In genomic region chr13:114059946-114060860, GRCh38 we compare ENCODE assay signal across 11 cellular contexts.
DNase-seq lines count a peak whose midpoint lies in the region; ATAC-seq and TF ChIP-seq lines count a peak whose summit lies in the region.
"Had no signal": no experiment of that assay in that cellular context is flagged by ENCODE, and none has a peak within 500 bp of the region (broad histone marks: within the 10 kb centered on the region; RNA-seq: fewer than 3 reads in every experiment).

No MANE protein-coding gene starts in this region.

- no peak overlapping the region for H2AK5ac ChIP-seq in H9 (ENCODE audit: insufficient read length, low read length)

- no peaks in the 10 kb centered on the region for H3K23me2 ChIP-seq in H9 (ENCODE audit: insufficient read length, low read depth, low read length, poor library complexity, severe bottlenecking)

- peak overlapping the region in 2 of 3 experiments; percentile 68 to 78; a peak in 4 of 7 replicates for H3K27ac Mint-ChIP-seq in H9
- peak overlapping the region; percentile 85 for H3K27ac Mint-ChIP-seq in activated naive CD8-positive, alpha-beta T cell
- peak overlapping the region in 5 of 6 donors; percentile 40 to 83 (median 81) for H3K27ac Mint-ChIP-seq in immature natural killer cell

- no peak overlapping the region for H3K23ac ChIP-seq in H9 (ENCODE audit: insufficient read length, low read depth, low read length)

- no peaks in the 10 kb centered on the region; the same call in 1 of the 2 replicates for H3K4me1 ChIP-seq in H9 (ENCODE audit: insufficient read depth, low read length)
- peaks cover 25 to 77% (median 60%) of the 10 kb centered on the region in 5 donors for H3K4me1 ChIP-seq in subcutaneous abdominal adipose tissue (ENCODE audit: control insufficient read depth in 5 of 5, insufficient read depth in 5 of 5, low read length in 5 of 5)

- peaks cover 13 to 23% of the 10 kb centered on the region in 2 experiments for H3K4me1 Mint-ChIP-seq in H9
- peaks cover 55% of the 10 kb centered on the region for H3K4me1 Mint-ChIP-seq in activated naive CD8-positive, alpha-beta T cell (ENCODE audit: low read depth)
- peaks cover 83 to 90% of the 10 kb centered on the region in 2 donors for H3K4me1 Mint-ChIP-seq in immature natural killer cell

- no peaks in the 10 kb centered on the region for H4K20me1 ChIP-seq in H9 (ENCODE audit: control insufficient read depth, insufficient read depth, insufficient read length)

- H2BK20ac ChIP-seq in H9 (ENCODE audit: low read depth, low read length, poor library complexity, severe bottlenecking), result no peak overlapping the region

- H3K79me1 ChIP-seq in H9 (ENCODE audit: insufficient read depth, low read depth, low read length, poor library complexity, severe bottlenecking), result no peaks in the 10 kb centered on the region

- H3K9me3 ChIP-seq in H9 (ENCODE audit: control insufficient read depth, low read depth, low read length), result no peaks in the 10 kb centered on the region
- H3K9me3 ChIP-seq in subcutaneous abdominal adipose tissue (ENCODE audit: control insufficient read depth in 5 of 5, low read length in 5 of 5), result no peaks in the 10 kb centered on the region

- no peak for TF ChIP-seq CTCF in H9 (conservative IDR thresholded peaks at IDR 0.05)

- no peak overlapping the region for H2BK12ac ChIP-seq in H9 (ENCODE audit: insufficient read length, low read depth, low read length)

- no peak overlapping the region for H2BK15ac ChIP-seq in H9 (ENCODE audit: low read depth, low read length)

- H3K27ac ChIP-seq in H9 (ENCODE audit: insufficient read length, low read depth, low read length) (no peak overlapping the region), subcutaneous abdominal adipose tissue (ENCODE audit: low read depth, low read length) (peak overlapping the region; percentile 50)

- H3K9me3 Mint-ChIP-seq in H9 (no peaks in the 10 kb centered on the region), immature natural killer cell (peaks cover 0 to 3% (median 0%) of the 10 kb centered on the region in 6 donors)
- no peaks in the 10 kb centered on the region for H3K9me3 Mint-ChIP-seq in activated naive CD8-positive, alpha-beta T cell (ENCODE audit: low read depth)

- H3K4me3 Mint-ChIP-seq in H9 (no peak overlapping the region; a peak in 1 of 5 replicates), immature natural killer cell (peak overlapping the region in 3 of 5 donors; percentile 12 to 48 (median 47))
- no peak overlapping the region for H3K4me3 Mint-ChIP-seq in activated naive CD8-positive, alpha-beta T cell

- peaks cover 0 to 14% (median 11%) of the 10 kb centered on the region in 5 donors for H3K36me3 ChIP-seq in subcutaneous abdominal adipose tissue (ENCODE audit: control insufficient read depth in 5 of 5, insufficient read depth in 5 of 5, low read length in 5 of 5)

- 0 out of 2 replicates have a peak overlapping the region, but pooled peaks have one; percentile 6 for H3K14ac ChIP-seq in H9 (ENCODE audit: insufficient read depth, low read length)

- no peak overlapping the region for H4K91ac ChIP-seq in H9 (ENCODE audit: insufficient read length, low read depth, low read length)

- DNase-seq in H9 (no peak), immature natural killer cell (no peak), UCSD-AML1 (lab: John Stamatoyannopoulos, UW; ENCODE audit: unreplicated experiment) (no peak), hepatic stellate cell (ENCODE audit: low spot score) (no peak)
- DNase-seq: activated T-cell treated with anti-CD3 and anti-CD28 coated beads, Interleukin-2, amount 50 U/mL, for 1 hour; hippocampal formation; NCI-H2029 treated with DMSO at 0.1 percent for 48 hours had no signal

- H3K36me3 Mint-ChIP-seq in H9 (ENCODE audit: insufficient read depth in 1 of 3, low read depth in 3 of 3) (peaks cover 0 to 4% (median 0%) of the 10 kb centered on the region in 3 experiments; a peak in 2 of 7 replicates), immature natural killer cell (peaks cover 0 to 7% (median 3%) of the 10 kb centered on the region in 3 donors)
- H3K36me3 Mint-ChIP-seq in activated naive CD8-positive, alpha-beta T cell, result no peaks in the 10 kb centered on the region

- H3K79me2 ChIP-seq in H9 (ENCODE audit: insufficient read depth, low read length), result no peaks in the 10 kb centered on the region

- no peak overlapping the region for H2AFZ ChIP-seq in H9 (ENCODE audit: low read length)

- no peak overlapping the region for H3K4me2 ChIP-seq in H9 (ENCODE audit: insufficient read depth, insufficient read length, low read length)

- no peak overlapping the region for H2BK5ac ChIP-seq in H9 (ENCODE audit: insufficient read length, low read length)

- ATAC-seq in HG03280 (IDR thresholded peaks at IDR 0.05; ENCODE audit: unreplicated experiment), result no peak

- no CpG with 5 or more reads among the region's 53 CpGs for WGBS in H9 (ENCODE audit: extremely low coverage, insufficient read length, low lambda C conversion rate)

- no peak overlapping the region for H4K5ac ChIP-seq in H9 (ENCODE audit: insufficient read length, low read depth, low read length)

- H3K4me3 ChIP-seq in subcutaneous abdominal adipose tissue (ENCODE audit: low read depth in 1 of 5, low read length in 5 of 5), result peak overlapping the region in 1 of 5 donors; percentile 45
- H3K4me3 ChIP-seq: lung had no signal

- H3K27me3 ChIP-seq in H9 (ENCODE audit: insufficient read depth, low read length), result no peaks in the 10 kb centered on the region
- no peaks in the 10 kb centered on the region for H3K27me3 ChIP-seq in subcutaneous abdominal adipose tissue (ENCODE audit: control insufficient read depth in 5 of 5, insufficient read depth in 4 of 5, low read length in 5 of 5)

- H3K4ac ChIP-seq in H9 (ENCODE audit: low read depth, low read length), result no peak overlapping the region

- H4K8ac ChIP-seq in H9 (replicated peaks; ENCODE audit: insufficient read length, low read depth, low read length), result no peak overlapping the region

- H3K18ac ChIP-seq in H9 (ENCODE audit: insufficient read length, low read depth, low read length), result no peak overlapping the region

- H2BK120ac ChIP-seq in H9 (ENCODE audit: low read depth, low read length, poor library complexity, severe bottlenecking), result no peak overlapping the region

- H3K9ac ChIP-seq in H9 (ENCODE audit: extremely low read depth, insufficient read length, low read length) (no peak overlapping the region), subcutaneous abdominal adipose tissue (ENCODE audit: low read length in 5 of 5) (no peak overlapping the region)

- H3K56ac ChIP-seq in H9 (ENCODE audit: insufficient read length, low read depth, low read length), result no peak overlapping the region

- no peak overlapping the region for H3T11ph ChIP-seq in H9 (ENCODE audit: low read length)

- peaks cover 2% of the 10 kb centered on the region; the same call in 1 of the 2 replicates for H3K27me3 Mint-ChIP-seq in H9 (ENCODE audit: low read depth)
- H3K27me3 Mint-ChIP-seq in activated naive CD8-positive, alpha-beta T cell, result no peaks in the 10 kb centered on the region
- peaks cover 42 to 75% (median 52%) of the 10 kb centered on the region in 3 donors for H3K27me3 Mint-ChIP-seq in immature natural killer cell (ENCODE audit: low read depth in 3 of 3)

Comparison
In these comparisons a context has a peak if more than half of its experiments do, and no peak if none do; other contexts are left out.
1. H3K4me3 Mint-ChIP-seq: peak in immature natural killer cell (3 of 5); none in H9 (0 of 2) and activated naive CD8-positive, alpha-beta T cell (single experiment).
2. Peak in every context shown above with its lines, with median percentiles within 50 percentile points of each other: H3K27ac Mint-ChIP-seq.